8 cellular contexts compared by ENCODE assay signal in the genomic region with DNA sequence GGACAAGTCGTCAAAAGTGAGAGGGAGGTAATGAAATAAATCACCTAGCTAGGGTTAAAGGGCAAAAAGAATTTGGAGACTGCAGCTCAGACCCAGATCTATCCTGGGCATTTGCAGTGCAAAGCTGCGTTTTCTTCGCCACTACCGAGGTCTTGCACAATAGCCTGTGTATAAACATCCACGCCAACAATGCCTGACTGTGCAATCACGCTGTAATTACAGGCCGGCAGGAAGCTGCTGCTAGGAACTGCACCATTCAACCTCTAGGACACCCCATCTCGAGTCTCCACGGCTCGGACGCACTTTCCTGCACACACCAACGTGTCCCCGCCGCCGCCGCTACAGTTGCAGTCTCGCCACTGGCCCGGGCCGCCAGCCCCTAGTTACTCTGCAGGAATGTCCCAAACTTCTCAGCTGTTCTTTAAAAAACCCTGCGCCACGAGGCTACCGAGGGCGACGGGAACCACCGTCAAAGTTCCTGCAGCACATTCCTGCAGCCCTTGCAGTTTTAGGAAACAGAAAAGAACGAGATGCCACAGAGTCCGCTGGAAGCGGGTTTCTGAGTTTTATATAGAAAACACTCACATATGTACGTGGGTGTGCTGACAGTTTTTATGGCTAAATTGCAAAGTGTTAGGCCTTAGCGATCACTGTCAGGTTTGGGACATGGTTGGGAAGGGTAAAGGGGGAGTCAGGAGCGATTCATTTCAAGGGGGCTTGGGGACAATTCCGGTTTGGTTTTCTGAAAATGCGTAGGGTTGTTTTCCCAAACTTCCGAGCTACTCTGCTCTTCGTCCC.
DNase-seq lines count a peak whose midpoint lies in the region; TF ChIP-seq lines count a peak whose summit lies in the region.

No MANE protein-coding gene starts in this region.

- peak overlapping the region; percentile 42 for H3K27ac ChIP-seq in HUES48 (ENCODE audit: low read depth, low read length)
- peak overlapping the region; percentile 60 for H3K27ac ChIP-seq in angular gyrus (ENCODE audit: low read depth, low read length)
- H3K27ac ChIP-seq in right atrium auricular region = peak overlapping the region; percentile 96 to 99
- H3K27ac ChIP-seq in prostate gland = peak overlapping the region; percentile 98

- WGBS in prostate gland = under 1% methylated on average over 35 of the region's 35 CpGs

- intact Hi-C loops in prostate gland (cut with DNase I) = loop anchor here (2.0 kb wide), 1 partner anchor 25 kb away; a partner anchor contains a TSS

- H3K4me3 ChIP-seq in HUES48 (ENCODE audit: low read depth, low read length) (peak overlapping the region; percentile 74), right atrium auricular region (peak overlapping the region; percentile 72 to 85), prostate gland (peak overlapping the region; percentile 75 to 82)

- TF ChIP-seq POLR2A in GM10847 (IDR thresholded peaks at IDR 0.05; ENCODE audit: extremely low read depth, insufficient read length) (peak; percentile 33), prostate gland (IDR thresholded peaks at IDR 0.05) (peak; percentile 36)

- DNase-seq in T follicular helper cell (ENCODE audit: low read depth) (peak; percentile 46), right atrium auricular region (ENCODE audit: low spot score) (peak; percentile 90), prostate gland (ENCODE audit: low spot score) (peak; percentile 81), NCI-H1436 treated with DMSO at 0.1 percent for 48 hours (lab: John Stamatoyannopoulos, UW) (no peak), NCI-H2029 (lab: John Stamatoyannopoulos, UW) (no peak)

- TF ChIP-seq CTCF in right atrium auricular region (IDR thresholded peaks at IDR 0.05) (no peak), prostate gland (IDR thresholded peaks at IDR 0.05) (peak in 2 of 4 experiments; percentile 26 to 40)

- no peaks in the 10 kb centered on the region for H3K36me3 ChIP-seq in HUES48 (ENCODE audit: control insufficient read depth, insufficient read depth, low read length)
- H3K36me3 ChIP-seq in right atrium auricular region = no peaks in the 10 kb centered on the region
- no peaks in the 10 kb centered on the region for H3K36me3 ChIP-seq in prostate gland

- peaks cover 73% of the 10 kb centered on the region for H3K27me3 ChIP-seq in HUES48 (ENCODE audit: control insufficient read depth, insufficient read depth, low read length)
- H3K27me3 ChIP-seq in right atrium auricular region = no peaks in the 10 kb centered on the region
- H3K27me3 ChIP-seq in prostate gland (replicated peaks; ENCODE audit: insufficient read depth) = no peaks in the 10 kb centered on the region

- no peaks in the 10 kb centered on the region for H3K9me3 ChIP-seq in HUES48 (ENCODE audit: control insufficient read depth, insufficient read depth, low read length)
- no peaks in the 10 kb centered on the region for H3K9me3 ChIP-seq in right atrium auricular region
- no peaks in the 10 kb centered on the region for H3K9me3 ChIP-seq in prostate gland

- peaks cover 26% of the 10 kb centered on the region for H3K4me1 ChIP-seq in HUES48 (ENCODE audit: control insufficient read depth, insufficient read depth, low read length)
- H3K4me1 ChIP-seq in right atrium auricular region = peaks cover 4 to 79% of the 10 kb centered on the region in 2 donors
- peaks cover 25% of the 10 kb centered on the region for H3K4me1 ChIP-seq in prostate gland (replicated peaks)

- H3K9ac ChIP-seq in HUES48 (ENCODE audit: low read depth, low read length) = peak overlapping the region; percentile 62

Comparison
In these comparisons a context has a peak if more than half of its experiments do, and no peak if none do; other contexts are left out.
1. H3K27ac ChIP-seq: peak in every context shown above with its lines; median percentile 98 in prostate gland; 98 in right atrium auricular region; 60 in angular gyrus; 42 in HUES48.
2. DNase-seq: peak in T follicular helper cell (single experiment), right atrium auricular region (single experiment) and prostate gland (single experiment); none in NCI-H1436 treated with DMSO at 0.1 percent for 48 hours (single experiment) and NCI-H2029 (single experiment).
3. Peak in every context shown above with its lines, with median percentiles within 50 percentile points of each other: H3K4me3 ChIP-seq.